ENCODE assay signal across 1 cellular context in the genomic region with DNA sequence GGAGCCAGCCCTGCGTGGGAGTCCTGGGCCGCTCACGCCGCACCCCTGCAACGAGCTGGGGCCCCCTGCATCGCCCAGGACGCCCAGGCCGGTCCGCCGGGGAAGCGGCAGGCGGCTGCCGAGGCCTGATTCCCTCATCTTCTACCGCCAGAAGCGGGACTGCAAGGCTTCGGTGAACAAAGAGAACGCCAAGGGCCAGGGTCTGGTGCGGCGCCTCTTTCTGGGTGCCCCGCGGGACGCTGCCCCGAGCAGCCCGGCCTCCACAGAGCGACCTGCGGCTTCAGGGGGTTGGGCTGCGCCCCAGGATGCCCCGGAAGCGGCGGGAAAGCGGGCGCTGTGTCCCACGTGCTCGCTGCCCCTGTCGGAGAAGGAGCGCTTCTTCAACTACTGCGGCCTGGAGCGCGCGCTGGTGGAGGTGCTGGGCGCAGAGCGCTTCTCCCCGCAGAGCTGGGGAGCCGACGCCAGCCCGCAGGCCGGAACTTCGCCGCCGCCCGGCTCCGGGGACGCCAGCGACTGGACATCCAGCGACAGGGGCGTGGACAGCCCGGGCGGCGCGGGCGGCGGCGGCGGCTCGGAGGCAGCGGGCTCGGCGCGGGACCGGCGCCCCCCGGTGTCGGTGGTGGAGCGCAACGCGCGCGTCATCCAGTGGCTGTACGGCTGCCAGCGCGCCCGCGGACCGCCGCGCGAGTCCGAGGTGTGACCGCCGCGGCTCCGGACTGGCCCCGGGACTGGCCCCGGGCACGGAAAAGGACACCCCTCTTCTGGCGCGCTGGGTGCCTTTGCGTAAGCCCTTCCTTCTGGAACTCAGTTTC.
TF ChIP-seq lines count a peak whose summit lies in the region.

No MANE protein-coding gene starts in this region.

TF ChIP-seq in HepG2, 621 proteins besides CTCF, POLR2A, EP300 and RAD21 (continued from another document and continues in another):
- no peak for TF ChIP-seq ZNF510 (CRISPR knock-in tag; IDR thresholded peaks at IDR 0.05; ENCODE audit: low read depth)
- no peak for TF ChIP-seq AHDC1 (CRISPR knock-in tag; IDR thresholded peaks at IDR 0.05; ENCODE audit: borderline replicate concordance)
- TF ChIP-seq NFKB2 (CRISPR knock-in tag; IDR thresholded peaks at IDR 0.05; ENCODE audit: borderline replicate concordance) = peak; percentile 39; the same call in 1 of the 2 replicates
- no peak for TF ChIP-seq ZBTB1 (CRISPR knock-in tag; IDR thresholded peaks at IDR 0.05; ENCODE audit: borderline replicate concordance)
- TF ChIP-seq SPEN (CRISPR knock-in tag; IDR thresholded peaks at IDR 0.05; ENCODE audit: low read depth) = no peak
- no peak for TF ChIP-seq IRF2 (CRISPR knock-in tag; IDR thresholded peaks at IDR 0.05)
- TF ChIP-seq, protein P1, sequence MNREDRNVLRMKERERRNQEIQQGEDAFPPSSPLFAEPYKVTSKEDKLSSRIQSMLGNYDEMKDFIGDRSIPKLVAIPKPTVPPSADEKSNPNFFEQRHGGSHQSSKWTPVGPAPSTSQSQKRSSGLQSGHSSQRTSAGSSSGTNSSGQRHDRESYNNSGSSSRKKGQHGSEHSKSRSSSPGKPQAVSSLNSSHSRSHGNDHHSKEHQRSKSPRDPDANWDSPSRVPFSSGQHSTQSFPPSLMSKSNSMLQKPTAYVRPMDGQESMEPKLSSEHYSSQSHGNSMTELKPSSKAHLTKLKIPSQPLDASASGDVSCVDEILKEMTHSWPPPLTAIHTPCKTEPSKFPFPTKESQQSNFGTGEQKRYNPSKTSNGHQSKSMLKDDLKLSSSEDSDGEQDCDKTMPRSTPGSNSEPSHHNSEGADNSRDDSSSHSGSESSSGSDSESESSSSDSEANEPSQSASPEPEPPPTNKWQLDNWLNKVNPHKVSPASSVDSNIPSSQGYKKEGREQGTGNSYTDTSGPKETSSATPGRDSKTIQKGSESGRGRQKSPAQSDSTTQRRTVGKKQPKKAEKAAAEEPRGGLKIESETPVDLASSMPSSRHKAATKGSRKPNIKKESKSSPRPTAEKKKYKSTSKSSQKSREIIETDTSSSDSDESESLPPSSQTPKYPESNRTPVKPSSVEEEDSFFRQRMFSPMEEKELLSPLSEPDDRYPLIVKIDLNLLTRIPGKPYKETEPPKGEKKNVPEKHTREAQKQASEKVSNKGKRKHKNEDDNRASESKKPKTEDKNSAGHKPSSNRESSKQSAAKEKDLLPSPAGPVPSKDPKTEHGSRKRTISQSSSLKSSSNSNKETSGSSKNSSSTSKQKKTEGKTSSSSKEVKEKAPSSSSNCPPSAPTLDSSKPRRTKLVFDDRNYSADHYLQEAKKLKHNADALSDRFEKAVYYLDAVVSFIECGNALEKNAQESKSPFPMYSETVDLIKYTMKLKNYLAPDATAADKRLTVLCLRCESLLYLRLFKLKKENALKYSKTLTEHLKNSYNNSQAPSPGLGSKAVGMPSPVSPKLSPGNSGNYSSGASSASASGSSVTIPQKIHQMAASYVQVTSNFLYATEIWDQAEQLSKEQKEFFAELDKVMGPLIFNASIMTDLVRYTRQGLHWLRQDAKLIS (CRISPR knock-in tag; IDR thresholded peaks at IDR 0.05) = no peak
- no peak for TF ChIP-seq MXI1 (IDR thresholded peaks at IDR 0.05; ENCODE audit: borderline replicate concordance, low read depth, low read length)
- TF ChIP-seq ZNF770 (CRISPR knock-in tag; IDR thresholded peaks at IDR 0.05) = no peak
- TF ChIP-seq ZNF264 (CRISPR knock-in tag; IDR thresholded peaks at IDR 0.05) = no peak
- no peak for TF ChIP-seq DZIP1 (CRISPR knock-in tag; IDR thresholded peaks at IDR 0.05)
- TF ChIP-seq GATAD2A (CRISPR knock-in tag; IDR thresholded peaks at IDR 0.05) = no peak
- TF ChIP-seq HNRNPK (IDR thresholded peaks at IDR 0.05; ENCODE audit: low read depth, low read length, poor library complexity, severe bottlenecking) = no peak
- no peak for TF ChIP-seq ZC3H13 (CRISPR knock-in tag; IDR thresholded peaks at IDR 0.05)
- TF ChIP-seq THAP11 (CRISPR knock-in tag; IDR thresholded peaks at IDR 0.05) = 0 out of 2 replicates have a peak, but pooled peaks have one; percentile 18
- no peak; the same call in 1 of the 2 replicates for TF ChIP-seq ZFP91 (CRISPR knock-in tag; IDR thresholded peaks at IDR 0.05; ENCODE audit: borderline replicate concordance)
- 0 out of 2 replicates have a peak, but pooled peaks have one; percentile 48 for TF ChIP-seq ZNF430 (CRISPR knock-in tag; IDR thresholded peaks at IDR 0.05)
- TF ChIP-seq ESRRA (CRISPR knock-in tag; IDR thresholded peaks at IDR 0.05; ENCODE audit: low read depth) = no peak
- TF ChIP-seq CEBPG (CRISPR knock-in tag; IDR thresholded peaks at IDR 0.05) = no peak
- no peak for TF ChIP-seq CBFB (CRISPR knock-in tag; IDR thresholded peaks at IDR 0.05)
- TF ChIP-seq, protein P2, sequence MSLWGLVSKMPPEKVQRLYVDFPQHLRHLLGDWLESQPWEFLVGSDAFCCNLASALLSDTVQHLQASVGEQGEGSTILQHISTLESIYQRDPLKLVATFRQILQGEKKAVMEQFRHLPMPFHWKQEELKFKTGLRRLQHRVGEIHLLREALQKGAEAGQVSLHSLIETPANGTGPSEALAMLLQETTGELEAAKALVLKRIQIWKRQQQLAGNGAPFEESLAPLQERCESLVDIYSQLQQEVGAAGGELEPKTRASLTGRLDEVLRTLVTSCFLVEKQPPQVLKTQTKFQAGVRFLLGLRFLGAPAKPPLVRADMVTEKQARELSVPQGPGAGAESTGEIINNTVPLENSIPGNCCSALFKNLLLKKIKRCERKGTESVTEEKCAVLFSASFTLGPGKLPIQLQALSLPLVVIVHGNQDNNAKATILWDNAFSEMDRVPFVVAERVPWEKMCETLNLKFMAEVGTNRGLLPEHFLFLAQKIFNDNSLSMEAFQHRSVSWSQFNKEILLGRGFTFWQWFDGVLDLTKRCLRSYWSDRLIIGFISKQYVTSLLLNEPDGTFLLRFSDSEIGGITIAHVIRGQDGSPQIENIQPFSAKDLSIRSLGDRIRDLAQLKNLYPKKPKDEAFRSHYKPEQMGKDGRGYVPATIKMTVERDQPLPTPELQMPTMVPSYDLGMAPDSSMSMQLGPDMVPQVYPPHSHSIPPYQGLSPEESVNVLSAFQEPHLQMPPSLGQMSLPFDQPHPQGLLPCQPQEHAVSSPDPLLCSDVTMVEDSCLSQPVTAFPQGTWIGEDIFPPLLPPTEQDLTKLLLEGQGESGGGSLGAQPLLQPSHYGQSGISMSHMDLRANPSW (CRISPR knock-in tag; IDR thresholded peaks at IDR 0.05; ENCODE audit: borderline replicate concordance) = no peak
- no peak for TF ChIP-seq PLRG1 (conservative IDR thresholded peaks at IDR 0.05)
- TF ChIP-seq ZSCAN5A (CRISPR knock-in tag; IDR thresholded peaks at IDR 0.05; ENCODE audit: borderline replicate concordance) = no peak
- TF ChIP-seq ZBTB38 (CRISPR knock-in tag; IDR thresholded peaks at IDR 0.05) = peak; percentile 59; the same call in 1 of the 2 replicates
- no peak for TF ChIP-seq ZNF737 (CRISPR knock-in tag; IDR thresholded peaks at IDR 0.05; ENCODE audit: borderline replicate concordance)
- TF ChIP-seq HNF4G (IDR thresholded peaks at IDR 0.05; ENCODE audit: borderline replicate concordance, low read depth, low read length) = no peak
- no peak for TF ChIP-seq HNF4G (CRISPR knock-in tag; IDR thresholded peaks at IDR 0.05; ENCODE audit: borderline replicate concordance, low read depth)
- TF ChIP-seq SP5 (CRISPR knock-in tag; IDR thresholded peaks at IDR 0.05; ENCODE audit: borderline replicate concordance, low read depth) = no peak
- no peak for TF ChIP-seq TCF7 (IDR thresholded peaks at IDR 0.05; ENCODE audit: low read depth)
- 0 out of 2 replicates have a peak, but pooled peaks have one; percentile 34 for TF ChIP-seq ZSCAN31 (CRISPR knock-in tag; IDR thresholded peaks at IDR 0.05; ENCODE audit: low read depth)
- TF ChIP-seq ZNF326 (CRISPR knock-in tag; IDR thresholded peaks at IDR 0.05; ENCODE audit: borderline replicate concordance) = no peak
- TF ChIP-seq RBAK (CRISPR knock-in tag; IDR thresholded peaks at IDR 0.05) = no peak
- TF ChIP-seq RBFOX2 (IDR thresholded peaks at IDR 0.05; ENCODE audit: low read depth, low read length) = peak; percentile 50
- TF ChIP-seq, protein P3, sequence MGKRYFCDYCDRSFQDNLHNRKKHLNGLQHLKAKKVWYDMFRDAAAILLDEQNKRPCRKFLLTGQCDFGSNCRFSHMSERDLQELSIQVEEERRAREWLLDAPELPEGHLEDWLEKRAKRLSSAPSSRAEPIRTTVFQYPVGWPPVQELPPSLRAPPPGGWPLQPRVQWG (CRISPR knock-in tag; IDR thresholded peaks at IDR 0.05; ENCODE audit: borderline replicate concordance, low read depth) = no peak
